1 cellular context compared by ENCODE assay signal in the genomic region with DNA sequence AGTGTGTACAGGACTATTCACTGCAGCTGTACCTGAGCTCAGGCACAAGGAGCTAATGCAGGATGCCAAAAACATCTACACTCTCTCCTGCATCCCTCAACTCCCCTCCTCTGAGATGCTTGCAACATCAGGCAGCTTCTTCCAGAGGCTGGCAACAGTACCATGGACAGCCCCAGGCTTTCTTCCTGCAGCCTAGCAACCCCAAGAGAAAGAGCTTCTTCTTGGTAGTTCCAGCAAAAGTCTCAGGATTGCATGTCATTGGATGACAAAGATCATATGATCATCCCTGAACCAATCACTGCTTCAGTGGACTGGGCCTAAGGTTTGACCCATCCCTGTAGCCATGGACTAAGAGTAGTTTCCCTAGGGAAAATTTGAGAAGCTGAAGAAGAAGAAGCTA.
TF ChIP-seq lines count a peak whose summit lies in the region.

No MANE protein-coding gene starts in this region.

TF ChIP-seq in K562, 482 proteins besides CTCF, POLR2A, EP300 and RAD21 (continued from another document):
- TF ChIP-seq, protein P1, sequence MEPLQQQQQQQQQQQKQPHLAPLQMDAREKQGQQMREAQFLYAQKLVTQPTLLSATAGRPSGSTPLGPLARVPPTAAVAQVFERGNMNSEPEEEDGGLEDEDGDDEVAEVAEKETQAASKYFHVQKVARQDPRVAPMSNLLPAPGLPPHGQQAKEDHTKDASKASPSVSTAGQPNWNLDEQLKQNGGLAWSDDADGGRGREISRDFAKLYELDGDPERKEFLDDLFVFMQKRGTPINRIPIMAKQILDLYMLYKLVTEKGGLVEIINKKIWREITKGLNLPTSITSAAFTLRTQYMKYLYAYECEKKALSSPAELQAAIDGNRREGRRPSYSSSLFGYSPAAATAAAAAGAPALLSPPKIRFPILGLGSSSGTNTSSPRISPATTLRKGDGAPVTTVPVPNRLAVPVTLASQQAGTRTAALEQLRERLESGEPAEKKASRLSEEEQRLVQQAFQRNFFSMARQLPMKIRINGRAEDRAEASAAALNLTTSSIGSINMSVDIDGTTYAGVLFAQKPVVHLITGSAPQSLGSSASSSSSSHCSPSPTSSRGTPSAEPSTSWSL (CRISPR knock-in tag; IDR thresholded peaks at IDR 0.05; ENCODE audit: borderline replicate concordance) = no peak
- TF ChIP-seq ZNF134 (CRISPR knock-in tag; conservative IDR thresholded peaks at IDR 0.05) (no peak), STAT5A (IDR thresholded peaks at IDR 0.05; ENCODE audit: borderline replicate concordance, low read length) (no peak), JUN (IDR thresholded peaks at IDR 0.05; ENCODE audit: borderline replicate concordance, low read depth, low read length) (no peak), JUN (CRISPR knock-in tag; IDR thresholded peaks at IDR 0.05; ENCODE audit: borderline replicate concordance) (no peak), RFX1 (IDR thresholded peaks at IDR 0.05) (peak; percentile 44; the same call in 1 of the 2 replicates), SP1 (CRISPR knock-in tag; IDR thresholded peaks at IDR 0.05) (no peak), ZC3H11A (IDR thresholded peaks at IDR 0.05; ENCODE audit: low read depth, low read length) (no peak), HNRNPK (IDR thresholded peaks at IDR 0.05; ENCODE audit: low read depth, low read length, poor library complexity, severe bottlenecking) (no peak)
- TF ChIP-seq, protein P2, sequence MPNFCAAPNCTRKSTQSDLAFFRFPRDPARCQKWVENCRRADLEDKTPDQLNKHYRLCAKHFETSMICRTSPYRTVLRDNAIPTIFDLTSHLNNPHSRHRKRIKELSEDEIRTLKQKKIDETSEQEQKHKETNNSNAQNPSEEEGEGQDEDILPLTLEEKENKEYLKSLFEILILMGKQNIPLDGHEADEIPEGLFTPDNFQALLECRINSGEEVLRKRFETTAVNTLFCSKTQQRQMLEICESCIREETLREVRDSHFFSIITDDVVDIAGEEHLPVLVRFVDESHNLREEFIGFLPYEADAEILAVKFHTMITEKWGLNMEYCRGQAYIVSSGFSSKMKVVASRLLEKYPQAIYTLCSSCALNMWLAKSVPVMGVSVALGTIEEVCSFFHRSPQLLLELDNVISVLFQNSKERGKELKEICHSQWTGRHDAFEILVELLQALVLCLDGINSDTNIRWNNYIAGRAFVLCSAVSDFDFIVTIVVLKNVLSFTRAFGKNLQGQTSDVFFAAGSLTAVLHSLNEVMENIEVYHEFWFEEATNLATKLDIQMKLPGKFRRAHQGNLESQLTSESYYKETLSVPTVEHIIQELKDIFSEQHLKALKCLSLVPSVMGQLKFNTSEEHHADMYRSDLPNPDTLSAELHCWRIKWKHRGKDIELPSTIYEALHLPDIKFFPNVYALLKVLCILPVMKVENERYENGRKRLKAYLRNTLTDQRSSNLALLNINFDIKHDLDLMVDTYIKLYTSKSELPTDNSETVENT (CRISPR knock-in tag; IDR thresholded peaks at IDR 0.05) = no peak
- TF ChIP-seq, protein P3, sequence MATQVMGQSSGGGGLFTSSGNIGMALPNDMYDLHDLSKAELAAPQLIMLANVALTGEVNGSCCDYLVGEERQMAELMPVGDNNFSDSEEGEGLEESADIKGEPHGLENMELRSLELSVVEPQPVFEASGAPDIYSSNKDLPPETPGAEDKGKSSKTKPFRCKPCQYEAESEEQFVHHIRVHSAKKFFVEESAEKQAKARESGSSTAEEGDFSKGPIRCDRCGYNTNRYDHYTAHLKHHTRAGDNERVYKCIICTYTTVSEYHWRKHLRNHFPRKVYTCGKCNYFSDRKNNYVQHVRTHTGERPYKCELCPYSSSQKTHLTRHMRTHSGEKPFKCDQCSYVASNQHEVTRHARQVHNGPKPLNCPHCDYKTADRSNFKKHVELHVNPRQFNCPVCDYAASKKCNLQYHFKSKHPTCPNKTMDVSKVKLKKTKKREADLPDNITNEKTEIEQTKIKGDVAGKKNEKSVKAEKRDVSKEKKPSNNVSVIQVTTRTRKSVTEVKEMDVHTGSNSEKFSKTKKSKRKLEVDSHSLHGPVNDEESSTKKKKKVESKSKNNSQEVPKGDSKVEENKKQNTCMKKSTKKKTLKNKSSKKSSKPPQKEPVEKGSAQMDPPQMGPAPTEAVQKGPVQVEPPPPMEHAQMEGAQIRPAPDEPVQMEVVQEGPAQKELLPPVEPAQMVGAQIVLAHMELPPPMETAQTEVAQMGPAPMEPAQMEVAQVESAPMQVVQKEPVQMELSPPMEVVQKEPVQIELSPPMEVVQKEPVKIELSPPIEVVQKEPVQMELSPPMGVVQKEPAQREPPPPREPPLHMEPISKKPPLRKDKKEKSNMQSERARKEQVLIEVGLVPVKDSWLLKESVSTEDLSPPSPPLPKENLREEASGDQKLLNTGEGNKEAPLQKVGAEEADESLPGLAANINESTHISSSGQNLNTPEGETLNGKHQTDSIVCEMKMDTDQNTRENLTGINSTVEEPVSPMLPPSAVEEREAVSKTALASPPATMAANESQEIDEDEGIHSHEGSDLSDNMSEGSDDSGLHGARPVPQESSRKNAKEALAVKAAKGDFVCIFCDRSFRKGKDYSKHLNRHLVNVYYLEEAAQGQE (CRISPR knock-in tag; IDR thresholded peaks at IDR 0.05; ENCODE audit: low read depth) = 0 out of 2 replicates have a peak, but pooled peaks have one; percentile 39
- TF ChIP-seq, protein P4, sequence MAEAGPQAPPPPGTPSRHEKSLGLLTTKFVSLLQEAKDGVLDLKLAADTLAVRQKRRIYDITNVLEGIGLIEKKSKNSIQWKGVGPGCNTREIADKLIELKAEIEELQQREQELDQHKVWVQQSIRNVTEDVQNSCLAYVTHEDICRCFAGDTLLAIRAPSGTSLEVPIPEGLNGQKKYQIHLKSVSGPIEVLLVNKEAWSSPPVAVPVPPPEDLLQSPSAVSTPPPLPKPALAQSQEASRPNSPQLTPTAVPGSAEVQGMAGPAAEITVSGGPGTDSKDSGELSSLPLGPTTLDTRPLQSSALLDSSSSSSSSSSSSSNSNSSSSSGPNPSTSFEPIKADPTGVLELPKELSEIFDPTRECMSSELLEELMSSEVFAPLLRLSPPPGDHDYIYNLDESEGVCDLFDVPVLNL (CRISPR knock-in tag; IDR thresholded peaks at IDR 0.05; ENCODE audit: low read depth) = no peak
- TF ChIP-seq, protein P5, sequence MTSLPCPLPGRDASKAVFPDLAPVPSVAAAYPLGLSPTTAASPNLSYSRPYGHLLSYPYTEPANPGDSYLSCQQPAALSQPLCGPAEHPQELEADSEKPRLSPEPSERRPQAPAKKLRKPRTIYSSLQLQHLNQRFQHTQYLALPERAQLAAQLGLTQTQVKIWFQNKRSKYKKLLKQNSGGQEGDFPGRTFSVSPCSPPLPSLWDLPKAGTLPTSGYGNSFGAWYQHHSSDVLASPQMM (CRISPR knock-in tag; IDR thresholded peaks at IDR 0.05) = no peak
- TF ChIP-seq, protein P6, sequence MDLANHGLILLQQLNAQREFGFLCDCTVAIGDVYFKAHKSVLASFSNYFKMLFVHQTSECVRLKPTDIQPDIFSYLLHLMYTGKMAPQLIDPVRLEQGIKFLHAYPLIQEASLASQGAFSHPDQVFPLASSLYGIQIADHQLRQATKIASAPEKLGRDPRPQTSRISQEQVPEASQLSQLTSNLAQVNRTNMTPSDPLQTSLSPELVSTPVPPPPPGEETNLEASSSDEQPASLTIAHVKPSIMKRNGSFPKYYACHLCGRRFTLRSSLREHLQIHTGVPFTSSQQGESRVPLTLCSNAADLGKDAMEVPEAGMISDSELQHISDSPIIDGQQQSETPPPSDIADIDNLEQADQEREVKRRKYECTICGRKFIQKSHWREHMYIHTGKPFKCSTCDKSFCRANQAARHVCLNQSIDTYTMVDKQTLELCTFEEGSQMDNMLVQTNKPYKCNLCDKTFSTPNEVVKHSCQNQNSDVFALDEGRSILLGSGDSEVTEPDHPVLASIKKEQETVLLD (IDR thresholded peaks at IDR 0.05) = no peak
